8 cellular contexts compared by ENCODE assay signal in the genomic region with DNA sequence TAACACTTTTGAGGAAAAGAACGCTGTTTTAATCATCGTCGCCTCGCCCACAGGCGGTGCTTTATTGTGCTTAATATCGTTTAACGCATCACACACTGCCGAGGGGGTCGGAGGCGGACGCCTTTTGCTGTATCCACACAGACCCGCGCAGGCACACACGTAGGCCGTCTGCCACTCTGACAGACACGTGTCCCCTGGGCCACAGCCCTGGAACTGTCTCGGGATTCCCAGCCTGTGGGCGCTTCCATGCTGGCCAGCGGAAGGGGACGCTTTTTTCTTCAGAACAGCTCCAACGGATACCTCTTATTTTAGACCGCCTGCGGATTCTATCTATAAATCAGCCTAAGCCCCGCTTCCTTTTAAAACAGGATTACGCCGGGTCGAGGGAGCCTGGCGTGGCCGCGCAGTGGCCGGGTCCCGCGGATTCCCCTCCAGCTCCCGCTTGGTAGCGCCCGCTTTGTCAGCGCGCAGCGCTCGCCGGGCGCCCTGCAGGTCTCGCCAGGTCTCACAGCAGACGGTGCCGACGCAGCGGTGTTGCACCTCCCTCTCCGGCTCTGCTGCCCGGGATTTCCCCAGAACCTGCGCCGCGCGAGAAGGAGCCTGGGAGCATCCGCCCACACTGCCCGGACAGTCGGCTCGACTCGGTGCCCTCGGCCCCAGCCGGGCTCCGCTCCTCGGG. TPM values are rescaled to one million over a fixed set of nuclear protein-coding genes. Genes with fewer than 3 reads are reported as not detected.
DNase-seq lines count a peak whose midpoint lies in the region; ATAC-seq and TF ChIP-seq lines count a peak whose summit lies in the region.

A gene with protein sequence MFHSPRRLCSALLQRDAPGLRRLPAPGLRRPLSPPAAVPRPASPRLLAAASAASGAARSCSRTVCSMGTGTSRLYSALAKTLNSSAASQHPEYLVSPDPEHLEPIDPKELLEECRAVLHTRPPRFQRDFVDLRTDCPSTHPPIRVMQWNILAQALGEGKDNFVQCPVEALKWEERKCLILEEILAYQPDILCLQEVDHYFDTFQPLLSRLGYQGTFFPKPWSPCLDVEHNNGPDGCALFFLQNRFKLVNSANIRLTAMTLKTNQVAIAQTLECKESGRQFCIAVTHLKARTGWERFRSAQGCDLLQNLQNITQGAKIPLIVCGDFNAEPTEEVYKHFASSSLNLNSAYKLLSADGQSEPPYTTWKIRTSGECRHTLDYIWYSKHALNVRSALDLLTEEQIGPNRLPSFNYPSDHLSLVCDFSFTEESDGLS (plus strand): TSS at position 513 of the 679 bp plus-strand sequence. CDS start 201 bp downstream, outside the sequence.

- peaks cover 10% of the 10 kb centered on the region; the same call in 1 of the 2 replicates for H3K36me3 ChIP-seq in PC-3 (ENCODE audit: low read depth, low read length)

- H3K27ac ChIP-seq in PC-3 (ENCODE audit: low read length): peak within 1 kb of the TSS; percentile 98
- H3K27ac ChIP-seq in epithelial cell of prostate: peak within 1 kb of the TSS; percentile 96

- peaks cover 42% of the 10 kb centered on the region for H3K4me1 ChIP-seq in PC-3 (ENCODE audit: insufficient read depth, low read length)

- H3K4me2 ChIP-seq in PC-3 (ENCODE audit: low read length): peak within 1 kb of the TSS; percentile 83

- intact Hi-C loops in PC-3 (cut with micrococcal nuclease): no loop called here

- H4K20me1 ChIP-seq in PC-3 (ENCODE audit: low read length): peaks cover 26% of the 10 kb centered on the region

- no peak for TF ChIP-seq CTCF in PC-3 (conservative IDR thresholded peaks at IDR 0.05; ENCODE audit: low read depth, low read length)

- H3K9me2 ChIP-seq in PC-3 (replicated peaks; ENCODE audit: low read length): no peaks in the 10 kb centered on the region

- H3K9me3 ChIP-seq in PC-3 (ENCODE audit: low read length): no peaks in the 10 kb centered on the region

- peak within 1 kb of the TSS; percentile 92 for H3K4me3 ChIP-seq in Jurkat, Clone E6-1 (ENCODE audit: low read length)
- peak within 1 kb of the TSS; percentile 93 for H3K4me3 ChIP-seq in PC-3 (ENCODE audit: low read length)

- CTCF ChIA-PET in PC-3 (lab: Charles Lee): interaction anchor here (0.5 kb wide), 1 partner anchor 364 kb away, joined by 3 read pairs; no protein-coding TSS in a partner anchor

- peak within 1 kb of the TSS; percentile 85 for H3K9ac ChIP-seq in PC-3 (ENCODE audit: low read length)

- POLR2A ChIA-PET in PC-3 (lab: Charles Lee; ENCODE audit: unreplicated experiment): no interaction called here

- BruUV-seq in PC-3 (replicated peaks; lab: Mats Ljungman, UMichigan): no TSS peak

- H3K79me2 ChIP-seq in PC-3 (ENCODE audit: low read length): peaks cover 48% of the 10 kb centered on the region

- DNase-seq in DMS53 treated with DMSO at 0.1 percent for 48 hours (lab: John Stamatoyannopoulos, UW; ENCODE audit: unreplicated experiment) (peak; percentile 75), PC-3 (peak; percentile 84), activated T-cell treated with anti-CD3 and anti-CD28 coated beads for 48 hours (ENCODE audit: low read depth) (peak; percentile 94), epithelial cell of prostate (ENCODE audit: low read depth, low spot score) (peak; percentile 83), mucosa of gallbladder (ENCODE audit: low spot score) (peak; percentile 86)
- DNase-seq in Jurkat, Clone E6-1 (ENCODE audit: low read depth, low spot score): peak; percentile 85
- peak; percentile 90 for DNase-seq in stimulated activated CD8-positive, alpha-beta memory T cell treated with anti-CD3 and anti-CD28 coated beads, Interleukin-4, amount 100 ng/mL, for 24 hours (ENCODE audit: low read depth)

- peak within 1 kb of the TSS; percentile 88 for H2AFZ ChIP-seq in PC-3 (ENCODE audit: low read length)

- ATAC-seq in GM21717 (IDR thresholded peaks at IDR 0.05; ENCODE audit: unreplicated experiment) (peak; percentile 96), PC-3 (peak; percentile 78)

- H3K27me3 ChIP-seq in PC-3 (ENCODE audit: low read length): no peaks in the 10 kb centered on the region

- H3F3A ChIP-seq in PC-3 (ENCODE audit: low read length, unreplicated experiment): no peaks in the 10 kb centered on the region

RNA-seq across cellular contexts. Expression of the gene that starts here (rescaled TPM):
- 8.6 TPM for polyA plus RNA-seq in Jurkat, Clone E6-1 (2012; ENCODE audit: insufficient read depth, insufficient read length)
- total RNA-seq in PC-3 (2014; rRNA removed): 25.8 and 32.7 TPM in 2 replicates
- total RNA-seq in mucosa of gallbladder: 3.8 TPM

Comparison
In these comparisons a context has a peak if more than half of its experiments do, and no peak if none do; other contexts are left out.
1. Peak in every context shown above with its lines: DNase-seq, ATAC-seq, H3K4me3 ChIP-seq and H3K27ac ChIP-seq.